24 cellular contexts compared by ENCODE assay signal in genomic region chr1:207762622-207763021, GRCh38. TPM values are rescaled to one million over a fixed set of nuclear protein-coding genes. Genes with fewer than 3 reads are reported as not detected.
DNase-seq lines count a peak whose midpoint lies in the region; ATAC-seq and TF ChIP-seq lines count a peak whose summit lies in the region.
"Had no signal": no experiment of that assay in that cellular context is flagged by ENCODE, and none has a peak within 500 bp of the region (broad histone marks: within the 10 kb centered on the region; RNA-seq: fewer than 3 reads in every experiment).

No MANE protein-coding gene starts in this region.

- no peak for DNase-seq in T-helper 17 cell
- peak; percentile 86 for DNase-seq in chondrocyte (ENCODE audit: low spot score)
- DNase-seq in neuronal stem cell (ENCODE audit: low spot score) = no peak
- peak; percentile 58 for DNase-seq in upper lobe of right lung
- no peak for DNase-seq in NCI-H2171 treated with DMSO at 0.1 percent for 48 hours (lab: John Stamatoyannopoulos, UW)
- no peak for DNase-seq in activated CD4-positive, alpha-beta T cell treated with anti-CD3 and anti-CD28 coated beads for 4 hours
- no peak for DNase-seq in aorta
- DNase-seq: C1 segment of cervical spinal cord; Caco-2; CD8-positive, alpha-beta T cell; DMS 273 treated with DMSO at 0.1 percent for 48 hours; DMS79; GF-D8; IMR-90; NCI-H1048; NCI-H1417; NCI-H1694; NCI-H2029 treated with DMSO at 0.1 percent for 48 hours; NCI-H226; NCI-H510A treated with DMSO at 0.1 percent for 48 hours had no signal

- H3K18ac ChIP-seq in neuronal stem cell (ENCODE audit: low read length) = no peak overlapping the region

- H2AFZ ChIP-seq in neuronal stem cell (ENCODE audit: low read length) = no peak overlapping the region

- H3K4me1 Mint-ChIP-seq in T-helper 17 cell = peaks cover 16% of the 10 kb centered on the region
- H3K4me1 Mint-ChIP-seq in chondrocyte (ENCODE audit: low read depth) = peaks cover 7% of the 10 kb centered on the region

- H3K27me3 ChIP-seq in neuronal stem cell (ENCODE audit: control insufficient read depth in 3 of 3, insufficient read depth in 3 of 3, low read depth in 1 of 3, low read length in 3 of 3) (no peaks in the 10 kb centered on the region), upper lobe of right lung (no peaks in the 10 kb centered on the region), aorta (ENCODE audit: control insufficient read depth in 1 of 2, insufficient read depth in 2 of 2, low read length in 1 of 2) (no peaks in the 10 kb centered on the region)
- H3K27me3 ChIP-seq: SJSA1 had no signal

- no peaks in the 10 kb centered on the region for H3K4me1 ChIP-seq in neuronal stem cell (ENCODE audit: control insufficient read depth in 2 of 2, insufficient read depth in 1 of 2, low read depth in 1 of 2, low read length in 2 of 2)
- no peaks in the 10 kb centered on the region for H3K4me1 ChIP-seq in upper lobe of right lung
- H3K4me1 ChIP-seq in aorta (ENCODE audit: control insufficient read depth in 1 of 2, insufficient read depth in 2 of 2, low read length in 2 of 2) = no peaks in the 10 kb centered on the region
- H3K4me1 ChIP-seq: Caco-2, SJSA1 had no signal

- H3K9me3 Mint-ChIP-seq in chondrocyte (ENCODE audit: low read depth) = no peaks in the 10 kb centered on the region
- H3K9me3 Mint-ChIP-seq: CD8-positive, alpha-beta T cell had no signal

- H3K4me3 ChIP-seq in neuronal stem cell (ENCODE audit: low read length in 2 of 2) (no peak overlapping the region), upper lobe of right lung (no peak overlapping the region), aorta (ENCODE audit: low read length in 2 of 2) (no peak overlapping the region)
- H3K4me3 ChIP-seq: SJSA1 had no signal

- H4K91ac ChIP-seq in neuronal stem cell (ENCODE audit: low read depth, low read length, poor library complexity) = no peak overlapping the region

- H2BK5ac ChIP-seq in neuronal stem cell (ENCODE audit: low read length) = peak overlapping the region; percentile 82

- no peaks in the 10 kb centered on the region for H3K9me3 ChIP-seq in T-helper 17 cell (ENCODE audit: control insufficient read depth, low read length, poor library complexity, severe bottlenecking)
- peaks cover 13 to 63% of the 10 kb centered on the region in 2 donors for H3K9me3 ChIP-seq in neuronal stem cell (replicated peaks in 1 of 2; ENCODE audit: control insufficient read depth in 2 of 2, insufficient read depth in 1 of 2, low read depth in 1 of 2, low read length in 2 of 2)
- no peaks in the 10 kb centered on the region for H3K9me3 ChIP-seq in upper lobe of right lung
- H3K9me3 ChIP-seq in aorta (ENCODE audit: control insufficient read depth, low read length) = no peaks in the 10 kb centered on the region
- H3K9me3 ChIP-seq: Caco-2, SJSA1 had no signal

- TF ChIP-seq CTCF in chondrocyte (IDR thresholded peaks at IDR 0.05) (no peak), upper lobe of right lung (IDR thresholded peaks at IDR 0.05) (no peak)

- no peak overlapping the region for H2BK120ac ChIP-seq in neuronal stem cell (ENCODE audit: low read depth, low read length)

- H3K9ac ChIP-seq in neuronal stem cell (ENCODE audit: low read depth, low read length, poor library complexity) = no peak overlapping the region
- H3K9ac ChIP-seq: KMS-11 had no signal

- H3K27ac Mint-ChIP-seq in T-helper 17 cell (peak overlapping the region; percentile 49), chondrocyte (ENCODE audit: unreplicated experiment) (no peak overlapping the region)
- H3K27ac Mint-ChIP-seq: CD8-positive, alpha-beta T cell had no signal

- intact Hi-C loops in upper lobe of right lung (cut with DNase I) (no loop called here), aorta (cut with DNase I) (no loop called here)

- H2AK5ac ChIP-seq in neuronal stem cell (ENCODE audit: low read depth, low read length) = no peak overlapping the region

- H3K36me3 Mint-ChIP-seq in T-helper 17 cell (ENCODE audit: low read depth) = peaks cover 11% of the 10 kb centered on the region
- peaks cover 30% of the 10 kb centered on the region for H3K36me3 Mint-ChIP-seq in chondrocyte (ENCODE audit: low read depth)

- ATAC-seq in T-helper 17 cell (no peak), upper lobe of right lung (no peak), aorta (ENCODE audit: low FRiP score) (no peak)
- ATAC-seq: CD8-positive, alpha-beta T cell; HCT116; Right ventricle myocardium inferior had no signal

- H2BK15ac ChIP-seq in neuronal stem cell (ENCODE audit: low read length) = no peak overlapping the region

- H2BK12ac ChIP-seq in neuronal stem cell (ENCODE audit: low read length) = no peak overlapping the region

- no CpG with 5 or more reads among the region's 13 CpGs for WGBS in neuronal stem cell (ENCODE audit: extremely low coverage in 2 of 2, insufficient read length in 2 of 2, insufficient replicate concordance in 1 of 2), 2 donors
- 91 to 93% methylated on average over 13 of the region's 13 CpGs for WGBS in aorta, 2 donors

- H4K8ac ChIP-seq in neuronal stem cell (ENCODE audit: low read depth, low read length) = no peak overlapping the region

- peaks cover 5% of the 10 kb centered on the region for H3K79me1 ChIP-seq in neuronal stem cell (ENCODE audit: low read depth, low read length)

- H3K27me3 Mint-ChIP-seq in T-helper 17 cell (no peaks in the 10 kb centered on the region), chondrocyte (ENCODE audit: low read depth) (no peaks in the 10 kb centered on the region)

- no peak overlapping the region for H3K14ac ChIP-seq in neuronal stem cell (ENCODE audit: low read length)

- no peak overlapping the region for H3K23ac ChIP-seq in neuronal stem cell (ENCODE audit: low read depth, low read length, poor library complexity)

- H3K4ac ChIP-seq in neuronal stem cell (ENCODE audit: low read length) = no peak overlapping the region

- H3K36me3 ChIP-seq in neuronal stem cell (replicated peaks in 1 of 2; ENCODE audit: control insufficient read depth in 2 of 2, insufficient read depth in 2 of 2, low read length in 2 of 2) = peaks cover 31 to 100% of the 10 kb centered on the region in 2 donors
- peaks cover 90% of the 10 kb centered on the region for H3K36me3 ChIP-seq in upper lobe of right lung
- H3K36me3 ChIP-seq in aorta (ENCODE audit: control insufficient read depth in 1 of 2, insufficient read depth in 2 of 2, low read length in 1 of 2) = peaks cover 2 to 5% of the 10 kb centered on the region in 2 donors

- no peak overlapping the region for H3K27ac ChIP-seq in neuronal stem cell (replicated peaks; ENCODE audit: low read length)
- H3K27ac ChIP-seq in upper lobe of right lung = no peak overlapping the region
- H3K27ac ChIP-seq in aorta (ENCODE audit: low read depth in 1 of 2, low read length in 2 of 2) = no peak overlapping the region
- H3K27ac ChIP-seq: KMS-11, SJSA1 had no signal

- H3K4me3 Mint-ChIP-seq in T-helper 17 cell (no peak overlapping the region), chondrocyte (ENCODE audit: unreplicated experiment) (no peak overlapping the region)
- H3K4me3 Mint-ChIP-seq: CD8-positive, alpha-beta T cell had no signal

- no peak overlapping the region for H3K4me2 ChIP-seq in neuronal stem cell (ENCODE audit: insufficient read depth, low read length, poor library complexity, severe bottlenecking)
- H3K4me2 ChIP-seq: KMS-11 had no signal

RNA-seq across cellular contexts. Expression of gene CD46, which starts 10.8 kb away (rescaled TPM):
- total RNA-seq in T-helper 17 cell (100 to 1,000 TPM; 114 to 133 TPM), chondrocyte (96.4 to 99.9 TPM (median 97.8 TPM) in 3 replicates), upper lobe of right lung (335 TPM), aorta (100 to 1,000 TPM; 189 to 210 TPM)
- 65.9 TPM for polyA plus RNA-seq in neuronal stem cell (2013, experiment 1 of 2)
- 64.5 TPM for polyA plus RNA-seq in neuronal stem cell (2013, experiment 2 of 2)
- polyA plus RNA-seq in aorta = 100 to 1,000 TPM in 1 of 2 donors, 10 to 100 TPM in 1; 56.3 to 153 TPM

Comparison
In these comparisons a context has a peak if more than half of its experiments do, and no peak if none do; other contexts are left out.
1. DNase-seq: peak in chondrocyte (single experiment) and upper lobe of right lung (single experiment); none in T-helper 17 cell (0 of 3), neuronal stem cell (single experiment), NCI-H2171 treated with DMSO at 0.1 percent for 48 hours (single experiment), activated CD4-positive, alpha-beta T cell treated with anti-CD3 and anti-CD28 coated beads for 4 hours (0 of 2) and aorta (0 of 2).